In the genomic region with DNA sequence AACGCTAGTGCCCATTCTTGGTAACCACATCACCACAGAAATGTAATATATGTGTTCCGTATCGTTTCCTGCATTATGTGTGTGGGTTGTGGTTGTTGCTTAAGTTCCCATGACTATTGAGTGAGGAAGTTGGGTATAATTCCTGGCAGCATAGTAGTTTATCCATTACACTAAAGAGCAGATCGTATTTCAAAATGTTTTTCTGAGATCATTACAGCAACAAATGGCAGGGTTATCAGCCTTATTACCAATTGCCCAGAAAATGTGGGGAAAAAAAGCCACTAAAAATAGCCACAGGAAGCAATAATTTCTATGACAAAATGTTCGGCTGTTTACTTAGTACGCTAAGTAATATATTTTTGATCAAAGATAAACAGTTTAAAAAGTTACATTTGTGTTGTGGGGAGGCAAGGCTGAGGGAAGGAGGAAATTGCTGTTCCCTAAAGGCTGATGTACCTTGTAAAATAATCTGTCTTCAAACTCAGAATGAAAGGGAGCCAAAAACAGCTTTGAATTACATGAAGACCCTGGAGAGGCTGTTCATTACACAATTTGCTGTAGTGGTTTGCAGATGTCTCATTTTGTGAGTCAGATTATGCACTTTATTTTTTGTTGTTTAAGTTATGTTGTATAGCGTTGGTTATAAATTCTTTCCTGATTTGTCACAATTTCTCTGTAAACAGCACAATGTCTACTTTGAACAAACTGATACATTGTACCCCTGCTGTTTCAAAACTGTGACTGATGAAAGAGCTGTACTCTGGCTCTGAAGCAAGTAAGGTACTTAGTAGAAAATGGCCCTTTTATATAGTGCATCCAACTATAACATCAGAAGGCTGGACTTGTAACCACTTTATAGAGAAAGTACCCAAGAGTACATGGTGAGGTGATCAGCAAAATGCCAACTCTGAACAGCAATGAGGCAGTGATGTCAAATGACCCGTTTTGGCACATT, we compare ENCODE assay signal across 9 cellular contexts.
A peak's percentile ranks its signal among the peaks of the same experiment; 100 is the strongest.
DNase-seq lines count a peak whose midpoint lies in the region; ATAC-seq, FAIRE-seq and TF ChIP-seq lines count a peak whose summit lies in the region.
"Had no signal": no experiment of that assay in that cellular context is flagged by ENCODE, and none has a peak within 500 bp of the region (broad histone marks: within the 10 kb centered on the region; RNA-seq: fewer than 3 reads in every experiment).

No MANE protein-coding gene starts in this region.

- no peak overlapping the region for H2AFZ ChIP-seq in HepG2 (ENCODE audit: low read length)

- DNase-seq in Daoy (ENCODE audit: low read depth) (peak; percentile 88), LoVo (ENCODE audit: low spot score) (peak; percentile 82), HepG2 (ENCODE audit: low spot score) (peak; percentile 57), T-cell (no peak)
- no peak for DNase-seq in activated naive CD4-positive, alpha-beta T cell (lab: John Stamatoyannopoulos, UW)

- H3K4me1 Mint-ChIP-seq in T-cell, result no peaks in the 10 kb centered on the region

- TF ChIP-seq CTCF in WI38 (IDR thresholded peaks at IDR 0.05; ENCODE audit: low read depth, low read length) (no peak), HepG2 (CRISPR knock-in tag; IDR thresholded peaks at IDR 0.05) (no peak)

- H3K4me3 Mint-ChIP-seq in T-cell, result no peak overlapping the region

- no peak overlapping the region for H3K9ac ChIP-seq in HepG2 (ENCODE audit: insufficient read depth, low read depth, low read length)

- in situ Hi-C loops in HepG2 (cut with HindIII; ENCODE audit: extremely low pct_ligation_motif_present, low pct_unique_long_range_greater_than_20kb), result no loop called here

- H3K27me3 Mint-ChIP-seq in T-cell, result no peaks in the 10 kb centered on the region

- no peaks in the 10 kb centered on the region for H4K20me1 ChIP-seq in HepG2 (ENCODE audit: insufficient read depth, low read length)

- H3K4me3 ChIP-seq in WI38 (ENCODE audit: low read depth, low read length) (peak overlapping the region; percentile 20; the same call in 1 of the 2 replicates), HepG2 (replicated peaks in 1 of 3; ENCODE audit: insufficient read depth in 1 of 3, low read depth in 2 of 3, low read length in 3 of 3) (no peak overlapping the region)

- no peak overlapping the region for H3K27ac ChIP-seq in HepG2 (ENCODE audit: extremely low read length, insufficient read depth, low read length)

- no peak for TF ChIP-seq RAD21 in HepG2 (CRISPR knock-in tag; IDR thresholded peaks at IDR 0.05)

- H3K36me3 Mint-ChIP-seq in T-cell, result no peaks in the 10 kb centered on the region

- no peak overlapping the region for H3K27ac Mint-ChIP-seq in T-cell

- peak; percentile 93 for ATAC-seq in HepG2
- ATAC-seq in HG03565 (IDR thresholded peaks at IDR 0.05; ENCODE audit: unreplicated experiment), result no peak
- no peak for ATAC-seq in GM18511 (IDR thresholded peaks at IDR 0.05; ENCODE audit: unreplicated experiment)
- ATAC-seq in T-cell (replicated peaks in 1 of 4), result no peak

- intact Hi-C loops in HepG2 (cut with micrococcal nuclease; ENCODE audit: unreplicated experiment), result no loop called here

- TF ChIP-seq POLR2A in HepG2 (IDR thresholded peaks at IDR 0.05; ENCODE audit: insufficient read depth in 1 of 2, low read depth in 2 of 2, low read length in 2 of 2), result no peak

- peaks cover 0 to 8% (median 4%) of the 10 kb centered on the region in 3 donors for H3K9me3 Mint-ChIP-seq in T-cell

- TF ChIP-seq EP300 in HepG2 (IDR thresholded peaks at IDR 0.05; ENCODE audit: low read depth in 2 of 2, low read length in 2 of 2) (peak in 1 of 2 experiments; percentile 60; a peak in 2 of 4 replicates), HepG2 (CRISPR knock-in tag; IDR thresholded peaks at IDR 0.05; ENCODE audit: borderline replicate concordance) (no peak)

- CTCF ChIA-PET in HepG2 (lab: Yijun Ruan, JAX; ENCODE audit: low intra/inter-chr PET ratio, low total read pairs), result no interaction called here
- CTCF ChIA-PET in T-cell (lab: Charles Lee), result no interaction called here

- no peak overlapping the region for H3K4me2 ChIP-seq in HepG2 (ENCODE audit: low read depth, low read length)

- no peaks in the 10 kb centered on the region for H3K9me3 ChIP-seq in HepG2 (ENCODE audit: low read length)

- H3K79me2 ChIP-seq in HepG2 (ENCODE audit: insufficient read depth, low read length), result no peaks in the 10 kb centered on the region

- no peaks in the 10 kb centered on the region for H3K27me3 ChIP-seq in HepG2 (ENCODE audit: control insufficient read depth in 1 of 2, insufficient read depth in 2 of 2, low read length in 2 of 2)

- no TSS peak for BruUV-seq in HepG2 (replicated peaks; lab: Mats Ljungman, UMichigan)

- FAIRE-seq in HepG2 (lab: Jason Lieb, UNC), result no peak
- FAIRE-seq: GM18507 had no signal

- WGBS in HepG2 (ENCODE audit: low lambda C conversion rate), result 30% methylated on average over 8 of the region's 8 CpGs

- peaks cover 14% of the 10 kb centered on the region for H3K4me1 ChIP-seq in HepG2 (ENCODE audit: insufficient read depth, low read length)

- H3K36me3 ChIP-seq in HepG2 (replicated peaks in 1 of 2; ENCODE audit: control insufficient read depth in 1 of 2, insufficient read depth in 2 of 2, low read length in 2 of 2), result no peaks in the 10 kb centered on the region

- POLR2A ChIA-PET in HepG2 (lab: Yijun Ruan, JAX) (no interaction called here), T-cell (lab: Charles Lee) (no interaction called here)

TF ChIP-seq in HepG2, 621 proteins besides CTCF, POLR2A, EP300 and RAD21 (continues in another document):
- TF ChIP-seq FOXK2 (IDR thresholded peaks at IDR 0.05) (0 out of 2 replicates have a peak, but pooled peaks have one; percentile 11), FOXP1 (IDR thresholded peaks at IDR 0.05) (peak; percentile 47; the same call in 1 of the 2 replicates), FOXP1 (CRISPR knock-in tag; IDR thresholded peaks at IDR 0.05) (no peak), CEBPB (IDR thresholded peaks at IDR 0.05; ENCODE audit: borderline replicate concordance, low read depth, low read length) (peak; percentile 49), GATAD2A (CRISPR knock-in tag; IDR thresholded peaks at IDR 0.05) (peak; percentile 58; the same call in 1 of the 2 replicates), ATF7-NPFF (CRISPR knock-in tag; IDR thresholded peaks at IDR 0.05; ENCODE audit: low read depth) (no peak), SOX5 (CRISPR knock-in tag; IDR thresholded peaks at IDR 0.05; ENCODE audit: borderline replicate concordance) (0 out of 2 replicates have a peak, but pooled peaks have one; percentile 11), ZNF3 (CRISPR knock-in tag; IDR thresholded peaks at IDR 0.05) (peak; percentile 84; the same call in 1 of the 2 replicates), FOSL1 (CRISPR knock-in tag; IDR thresholded peaks at IDR 0.05; ENCODE audit: borderline replicate concordance) (peak; percentile 26; the same call in 1 of the 2 replicates)
- TF ChIP-seq, protein P1, sequence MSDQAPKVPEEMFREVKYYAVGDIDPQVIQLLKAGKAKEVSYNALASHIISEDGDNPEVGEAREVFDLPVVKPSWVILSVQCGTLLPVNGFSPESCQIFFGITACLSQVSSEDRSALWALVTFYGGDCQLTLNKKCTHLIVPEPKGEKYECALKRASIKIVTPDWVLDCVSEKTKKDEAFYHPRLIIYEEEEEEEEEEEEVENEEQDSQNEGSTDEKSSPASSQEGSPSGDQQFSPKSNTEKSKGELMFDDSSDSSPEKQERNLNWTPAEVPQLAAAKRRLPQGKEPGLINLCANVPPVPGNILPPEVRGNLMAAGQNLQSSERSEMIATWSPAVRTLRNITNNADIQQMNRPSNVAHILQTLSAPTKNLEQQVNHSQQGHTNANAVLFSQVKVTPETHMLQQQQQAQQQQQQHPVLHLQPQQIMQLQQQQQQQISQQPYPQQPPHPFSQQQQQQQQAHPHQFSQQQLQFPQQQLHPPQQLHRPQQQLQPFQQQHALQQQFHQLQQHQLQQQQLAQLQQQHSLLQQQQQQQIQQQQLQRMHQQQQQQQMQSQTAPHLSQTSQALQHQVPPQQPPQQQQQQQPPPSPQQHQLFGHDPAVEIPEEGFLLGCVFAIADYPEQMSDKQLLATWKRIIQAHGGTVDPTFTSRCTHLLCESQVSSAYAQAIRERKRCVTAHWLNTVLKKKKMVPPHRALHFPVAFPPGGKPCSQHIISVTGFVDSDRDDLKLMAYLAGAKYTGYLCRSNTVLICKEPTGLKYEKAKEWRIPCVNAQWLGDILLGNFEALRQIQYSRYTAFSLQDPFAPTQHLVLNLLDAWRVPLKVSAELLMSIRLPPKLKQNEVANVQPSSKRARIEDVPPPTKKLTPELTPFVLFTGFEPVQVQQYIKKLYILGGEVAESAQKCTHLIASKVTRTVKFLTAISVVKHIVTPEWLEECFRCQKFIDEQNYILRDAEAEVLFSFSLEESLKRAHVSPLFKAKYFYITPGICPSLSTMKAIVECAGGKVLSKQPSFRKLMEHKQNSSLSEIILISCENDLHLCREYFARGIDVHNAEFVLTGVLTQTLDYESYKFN (CRISPR knock-in tag; conservative IDR thresholded peaks at IDR 0.05), result peak; percentile 20; the same call in 1 of the 2 replicates
- TF ChIP-seq, protein P2, sequence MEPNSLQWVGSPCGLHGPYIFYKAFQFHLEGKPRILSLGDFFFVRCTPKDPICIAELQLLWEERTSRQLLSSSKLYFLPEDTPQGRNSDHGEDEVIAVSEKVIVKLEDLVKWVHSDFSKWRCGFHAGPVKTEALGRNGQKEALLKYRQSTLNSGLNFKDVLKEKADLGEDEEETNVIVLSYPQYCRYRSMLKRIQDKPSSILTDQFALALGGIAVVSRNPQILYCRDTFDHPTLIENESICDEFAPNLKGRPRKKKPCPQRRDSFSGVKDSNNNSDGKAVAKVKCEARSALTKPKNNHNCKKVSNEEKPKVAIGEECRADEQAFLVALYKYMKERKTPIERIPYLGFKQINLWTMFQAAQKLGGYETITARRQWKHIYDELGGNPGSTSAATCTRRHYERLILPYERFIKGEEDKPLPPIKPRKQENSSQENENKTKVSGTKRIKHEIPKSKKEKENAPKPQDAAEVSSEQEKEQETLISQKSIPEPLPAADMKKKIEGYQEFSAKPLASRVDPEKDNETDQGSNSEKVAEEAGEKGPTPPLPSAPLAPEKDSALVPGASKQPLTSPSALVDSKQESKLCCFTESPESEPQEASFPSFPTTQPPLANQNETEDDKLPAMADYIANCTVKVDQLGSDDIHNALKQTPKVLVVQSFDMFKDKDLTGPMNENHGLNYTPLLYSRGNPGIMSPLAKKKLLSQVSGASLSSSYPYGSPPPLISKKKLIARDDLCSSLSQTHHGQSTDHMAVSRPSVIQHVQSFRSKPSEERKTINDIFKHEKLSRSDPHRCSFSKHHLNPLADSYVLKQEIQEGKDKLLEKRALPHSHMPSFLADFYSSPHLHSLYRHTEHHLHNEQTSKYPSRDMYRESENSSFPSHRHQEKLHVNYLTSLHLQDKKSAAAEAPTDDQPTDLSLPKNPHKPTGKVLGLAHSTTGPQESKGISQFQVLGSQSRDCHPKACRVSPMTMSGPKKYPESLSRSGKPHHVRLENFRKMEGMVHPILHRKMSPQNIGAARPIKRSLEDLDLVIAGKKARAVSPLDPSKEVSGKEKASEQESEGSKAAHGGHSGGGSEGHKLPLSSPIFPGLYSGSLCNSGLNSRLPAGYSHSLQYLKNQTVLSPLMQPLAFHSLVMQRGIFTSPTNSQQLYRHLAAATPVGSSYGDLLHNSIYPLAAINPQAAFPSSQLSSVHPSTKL (CRISPR knock-in tag; IDR thresholded peaks at IDR 0.05), result peak; percentile 53; the same call in 1 of the 2 replicates

Comparison
In these comparisons a context has a peak if more than half of its experiments do, and no peak if none do; other contexts are left out.
1. DNase-seq: peak in Daoy (single experiment), LoVo (single experiment) and HepG2 (single experiment); none in activated naive CD4-positive, alpha-beta T cell (0 of 4) and T-cell (0 of 34).